ENCODE assay signal across 11 cellular contexts in genomic region chr1:61455400-61455799, GRCh38.
DNase-seq lines count a peak whose midpoint lies in the region; ATAC-seq and TF ChIP-seq lines count a peak whose summit lies in the region.
"Had no signal": no experiment of that assay in that cellular context is flagged by ENCODE, and none has a peak within 500 bp of the region (broad histone marks: within the 10 kb centered on the region; RNA-seq: fewer than 3 reads in every experiment).

No MANE protein-coding gene starts in this region.

- peaks cover 42% of the 10 kb centered on the region for H3K4me1 ChIP-seq in left ventricle myocardium inferior
- no peaks in the 10 kb centered on the region for H3K4me1 ChIP-seq in mesendoderm (ENCODE audit: control insufficient read depth, low read depth, low read length)

- no peak overlapping the region for H3K4ac ChIP-seq in mesendoderm (ENCODE audit: low read depth, low read length)

- H3K27me3 ChIP-seq in left ventricle myocardium inferior (ENCODE audit: low read depth) = no peaks in the 10 kb centered on the region
- no peaks in the 10 kb centered on the region for H3K27me3 ChIP-seq in mesendoderm (ENCODE audit: insufficient read depth, low read length, poor library complexity)

- H3K36me3 ChIP-seq in left ventricle myocardium inferior = peaks cover 10% of the 10 kb centered on the region
- no peaks in the 10 kb centered on the region for H3K36me3 ChIP-seq in mesendoderm (ENCODE audit: control insufficient read depth, insufficient read depth, low read length)

- H3K18ac ChIP-seq in mesendoderm (ENCODE audit: low read length) = no peak overlapping the region

- no peaks in the 10 kb centered on the region for H3K79me2 ChIP-seq in mesendoderm (ENCODE audit: control insufficient read depth, insufficient read depth, low read length)

- H4K8ac ChIP-seq in mesendoderm (ENCODE audit: low read depth, low read length) = no peak overlapping the region

- H3K23ac ChIP-seq in mesendoderm (ENCODE audit: low read length) = no peak overlapping the region

- no peak for DNase-seq in left ventricle myocardium inferior
- no peak for DNase-seq in Right ventricle myocardium inferior (ENCODE audit: missing footprints)
- DNase-seq in astrocyte of the spinal cord (ENCODE audit: low read depth, low spot score) = peak; percentile 60
- DNase-seq in mesendoderm = peak; percentile 83
- no peak for DNase-seq in DMS 273 (lab: John Stamatoyannopoulos, UW; ENCODE audit: unreplicated experiment)
- DNase-seq: DMS153, NCI-H1092 treated with DMSO at 0.1 percent for 48 hours, NCI-H1694, NCI-H2171 had no signal

- H3K79me1 ChIP-seq in mesendoderm (ENCODE audit: low read length) = no peaks in the 10 kb centered on the region

- no peak overlapping the region for H2BK15ac ChIP-seq in mesendoderm (replicated peaks; ENCODE audit: low read depth)

- H2AK5ac ChIP-seq in mesendoderm (ENCODE audit: low read length) = no peak overlapping the region

- intact Hi-C loops in left ventricle myocardium inferior (cut with micrococcal nuclease) (loop anchor here (10.0 kb wide), 2 partner anchors 111 to 271 kb away; no protein-coding TSS in a partner anchor), Right ventricle myocardium inferior (cut with DNase I) (no loop called here)

- H2BK120ac ChIP-seq in mesendoderm (ENCODE audit: low read depth, low read length) = no peak overlapping the region

- no peak overlapping the region for H3K56ac ChIP-seq in mesendoderm (ENCODE audit: low read length)

- no peak overlapping the region for H2BK5ac ChIP-seq in mesendoderm (ENCODE audit: low read length)

- no peaks in the 10 kb centered on the region for H3K9me3 ChIP-seq in left ventricle myocardium inferior (replicated peaks)

- TF ChIP-seq CTCF in left ventricle myocardium inferior (IDR thresholded peaks at IDR 0.05; ENCODE audit: borderline replicate concordance) (no peak), astrocyte of the spinal cord (IDR thresholded peaks at IDR 0.05; ENCODE audit: low read depth, low read length) (no peak)

- no CpG with 5 or more reads among the region's 7 CpGs for WGBS in mesendoderm (ENCODE audit: extremely low coverage, insufficient coverage, low lambda C conversion rate)

- H4K5ac ChIP-seq in mesendoderm (ENCODE audit: low read length) = no peak overlapping the region

- ATAC-seq in Right ventricle myocardium inferior (no peak), GM18870 (IDR thresholded peaks at IDR 0.05; ENCODE audit: unreplicated experiment) (no peak), GM19397 (IDR thresholded peaks at IDR 0.05; ENCODE audit: unreplicated experiment) (no peak)

- H3K4me3 ChIP-seq in left ventricle myocardium inferior = no peak overlapping the region
- H3K4me3 ChIP-seq in astrocyte of the spinal cord (ENCODE audit: low read depth, low read length) = no peak overlapping the region
- H3K4me3 ChIP-seq in mesendoderm (ENCODE audit: low read length) = no peak overlapping the region

- no peak overlapping the region for H3K9ac ChIP-seq in mesendoderm (ENCODE audit: low read length)

- no peak overlapping the region for H3K4me2 ChIP-seq in mesendoderm (ENCODE audit: low read length)

- H3K27ac ChIP-seq in left ventricle myocardium inferior (replicated peaks) = peak overlapping the region; percentile 84
- no peak overlapping the region for H3K27ac ChIP-seq in mesendoderm (ENCODE audit: low read depth, low read length)

- in situ Hi-C loops in astrocyte of the spinal cord (cut with HindIII; ENCODE audit: low sequenced_read_pairs) = no loop called here

Comparison
In these comparisons a context has a peak if more than half of its experiments do, and no peak if none do; other contexts are left out.
1. DNase-seq: peak in astrocyte of the spinal cord (single experiment) and mesendoderm (single experiment); none in left ventricle myocardium inferior (single experiment), Right ventricle myocardium inferior (single experiment) and DMS 273 (single experiment).